ENCODE assay signal across 1 cellular context in the genomic region with DNA sequence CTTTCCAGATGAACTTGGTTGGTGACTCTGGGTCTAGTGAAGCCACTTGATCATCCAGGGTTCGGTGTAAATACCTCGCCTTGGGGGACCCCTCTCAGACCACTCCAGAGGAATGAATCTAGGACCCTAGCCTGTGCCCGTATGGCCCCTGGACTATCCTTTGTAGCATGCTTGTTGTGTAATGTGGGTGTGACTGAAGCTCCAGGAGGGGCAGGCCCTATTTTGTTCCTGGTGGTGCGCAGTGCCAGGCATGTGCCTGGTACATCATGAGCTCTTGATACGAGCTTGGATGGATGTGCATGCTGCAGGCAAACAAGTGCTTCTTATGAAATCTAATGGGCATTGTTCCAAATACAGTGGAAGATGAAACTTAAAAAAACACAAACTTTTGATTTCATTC.
TF ChIP-seq lines count a peak whose summit lies in the region.

No MANE protein-coding gene starts in this region.

TF ChIP-seq in HEK293, 187 proteins besides CTCF, POLR2A, EP300 and RAD21 (continued from another document):
- TF ChIP-seq ZBTB20 (tag by site-specific recombination; IDR thresholded peaks at IDR 0.05): peak; percentile 61
- TF ChIP-seq ZNF274 (IDR thresholded peaks at IDR 0.05; ENCODE audit: low read length): no peak
- no peak for TF ChIP-seq ZNF274 (tag by site-specific recombination; IDR thresholded peaks at IDR 0.05; ENCODE audit: borderline replicate concordance)
- TF ChIP-seq ZNF16 (tag by site-specific recombination; IDR thresholded peaks at IDR 0.05; ENCODE audit: low read depth): no peak
- no peak for TF ChIP-seq ZNF175 (tag by site-specific recombination; IDR thresholded peaks at IDR 0.05)
- 0 out of 2 replicates have a peak, but pooled peaks have one; percentile 7 for TF ChIP-seq KLF9 (tag by site-specific recombination; IDR thresholded peaks at IDR 0.05; ENCODE audit: low read depth)
- TF ChIP-seq, protein P1, sequence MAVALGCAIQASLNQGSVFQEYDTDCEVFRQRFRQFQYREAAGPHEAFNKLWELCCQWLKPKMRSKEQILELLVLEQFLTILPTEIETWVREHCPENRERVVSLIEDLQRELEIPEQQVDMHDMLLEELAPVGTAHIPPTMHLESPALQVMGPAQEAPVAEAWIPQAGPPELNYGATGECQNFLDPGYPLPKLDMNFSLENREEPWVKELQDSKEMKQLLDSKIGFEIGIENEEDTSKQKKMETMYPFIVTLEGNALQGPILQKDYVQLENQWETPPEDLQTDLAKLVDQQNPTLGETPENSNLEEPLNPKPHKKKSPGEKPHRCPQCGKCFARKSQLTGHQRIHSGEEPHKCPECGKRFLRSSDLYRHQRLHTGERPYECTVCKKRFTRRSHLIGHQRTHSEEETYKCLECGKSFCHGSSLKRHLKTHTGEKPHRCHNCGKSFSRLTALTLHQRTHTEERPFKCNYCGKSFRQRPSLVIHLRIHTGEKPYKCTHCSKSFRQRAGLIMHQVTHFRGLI (tag by site-specific recombination; IDR thresholded peaks at IDR 0.05): no peak
- no peak for TF ChIP-seq TRIM28 (IDR thresholded peaks at IDR 0.05; ENCODE audit: borderline replicate concordance, low read length)
- no peak for TF ChIP-seq ZBTB1 (tag by site-specific recombination; IDR thresholded peaks at IDR 0.05)
